ENCODE assay signal across 1 cellular context in genomic region chr22:46762238-46763050, GRCh38.
A peak's percentile ranks its signal among the peaks of the same experiment; 100 is the strongest.
TF ChIP-seq lines count a peak whose summit lies in the region.

TSS of gene TBC1D22A (plus strand) at chr22:46762650. CDS start at chr22:46762787, 137 bp downstream.

TF ChIP-seq in GM12878, 131 proteins besides CTCF, POLR2A, EP300 and RAD21 (continued from another document and continues in another):
- TF ChIP-seq ATF2 (IDR thresholded peaks at IDR 0.05; ENCODE audit: low read length) (no peak), USF1 (IDR thresholded peaks at IDR 0.05; ENCODE audit: borderline replicate concordance, extremely low read length, insufficient read depth, low read depth, low read length) (no peak), LARP7 (IDR thresholded peaks at IDR 0.05) (peak; percentile 42), ASH2L (IDR thresholded peaks at IDR 0.05; ENCODE audit: borderline replicate concordance, low read depth) (peak; percentile 50; the same call in 1 of the 2 replicates), PAX5 (IDR thresholded peaks at IDR 0.05; ENCODE audit: borderline replicate concordance, low read depth, low read length) (no peak), POLR2AphosphoS5 (IDR thresholded peaks at IDR 0.05; ENCODE audit: low read length) (peak; percentile 96), ESRRA (IDR thresholded peaks at IDR 0.05; ENCODE audit: low read length) (no peak), RB1 (IDR thresholded peaks at IDR 0.05; ENCODE audit: borderline replicate concordance) (peak; percentile 76), PML (IDR thresholded peaks at IDR 0.05; ENCODE audit: low read length) (peak; percentile 91), RCOR1 (conservative IDR thresholded peaks at IDR 0.05; ENCODE audit: low read depth, low read length) (no peak), CHD1 (IDR thresholded peaks at IDR 0.05; ENCODE audit: low read depth, low read length) (no peak), ZNF622 (IDR thresholded peaks at IDR 0.05) (no peak), WRNIP1 (IDR thresholded peaks at IDR 0.05; ENCODE audit: borderline replicate concordance, low read depth, low read length) (no peak), RUNX3 (IDR thresholded peaks at IDR 0.05; ENCODE audit: low read length) (peak; percentile 59; the same call in 1 of the 2 replicates), SIX5 (IDR thresholded peaks at IDR 0.05; ENCODE audit: low read depth, low read length, severe bottlenecking) (peak; percentile 54), TARDBP (IDR thresholded peaks at IDR 0.05; ENCODE audit: borderline replicate concordance) (peak; percentile 64; the same call in 1 of the 2 replicates), ZZZ3 (IDR thresholded peaks at IDR 0.05; ENCODE audit: control insufficient read depth, insufficient read length, low read depth) (no peak), STAT3 (IDR thresholded peaks at IDR 0.05; ENCODE audit: low read depth, low read length) (no peak), SMAD5 (IDR thresholded peaks at IDR 0.05; ENCODE audit: low read depth) (peak; percentile 93), PKNOX1 (IDR thresholded peaks at IDR 0.05) (peak; percentile 80), NR2F1 (conservative IDR thresholded peaks at IDR 0.05) (peak; percentile 100), KLF5 (IDR thresholded peaks at IDR 0.05; ENCODE audit: partially characterized antibody) (peak; percentile 62), MTA3 (IDR thresholded peaks at IDR 0.05; ENCODE audit: borderline replicate concordance, low read length) (no peak), ZNF274 (IDR thresholded peaks at IDR 0.05; ENCODE audit: insufficient read depth, insufficient read length) (no peak), CUX1 (IDR thresholded peaks at IDR 0.05; ENCODE audit: insufficient replicate concordance, low read depth, low read length) (no peak), PRDM15 (CRISPR knock-in tag; IDR thresholded peaks at IDR 0.05) (no peak), GATAD2B (conservative IDR thresholded peaks at IDR 0.05; ENCODE audit: low read depth) (peak; percentile 77), E2F8 (IDR thresholded peaks at IDR 0.05; ENCODE audit: low read depth, partially characterized antibody) (peak; percentile 85), FOS (IDR thresholded peaks at IDR 0.05; ENCODE audit: borderline replicate concordance, extremely low read depth, insufficient read length) (no peak), ZNF24 (IDR thresholded peaks at IDR 0.05) (no peak), ZNF687 (IDR thresholded peaks at IDR 0.05) (peak; percentile 94), ZBTB33 (IDR thresholded peaks at IDR 0.05) (0 out of 2 replicates have a peak, but pooled peaks have one; percentile 20), BCL11A (IDR thresholded peaks at IDR 0.05; ENCODE audit: low read depth, low read length) (no peak), TAF1 (IDR thresholded peaks at IDR 0.05; ENCODE audit: borderline replicate concordance, low read depth, low read length) (peak; percentile 89), ZSCAN29 (IDR thresholded peaks at IDR 0.05) (no peak), IKZF2 (IDR thresholded peaks at IDR 0.05) (no peak; a peak in 1 of 4 replicates)
